In the genomic region with DNA sequence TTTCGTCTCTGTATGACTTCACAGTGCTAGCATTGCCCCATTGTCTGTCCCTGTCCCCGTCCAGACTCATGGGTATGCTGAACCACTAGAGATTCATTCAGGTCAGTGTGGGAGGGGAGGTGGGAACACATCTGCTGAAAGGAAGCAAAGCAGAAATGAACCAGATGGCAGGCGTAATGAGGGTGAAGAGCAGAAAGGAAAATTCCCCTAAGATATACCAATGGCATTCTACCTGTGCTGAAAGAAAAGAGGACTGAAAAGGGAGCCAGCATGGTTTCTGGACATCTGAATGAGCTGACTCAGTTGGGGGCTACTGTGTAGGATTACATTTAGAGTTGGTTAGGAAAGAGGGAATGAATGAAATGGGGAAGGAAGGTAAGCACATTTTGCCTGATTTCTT, we compare ENCODE assay signal across 15 cellular contexts.
"Had no signal": no experiment of that assay in that cellular context is flagged by ENCODE, and none has a peak within 500 bp of the region (broad histone marks: within the 10 kb centered on the region; RNA-seq: fewer than 3 reads in every experiment).

No MANE protein-coding gene starts in this region.

- H3K9me3 Mint-ChIP-seq: activated CD4-positive, alpha-beta memory T cell treated with anti-CD3 and anti-CD28 coated beads, Interleukin-2, amount 10 ng/mL, durations not matched to agents 7 days and 5 days had no signal

- H3K27ac ChIP-seq: adrenal gland, cardiac muscle cell, hepatocyte, ovary, WERI-Rb-1 had no signal

- H2AFZ ChIP-seq: hepatocyte had no signal

- DNase-seq: activated CD4-positive, alpha-beta memory T cell treated with anti-CD3 and anti-CD28 coated beads, Interleukin-2, amount 10 ng/mL, durations not matched to agents 7 days and 5 days; activated CD4-positive, alpha-beta T cell treated with anti-CD3 and anti-CD28 coated beads for 36 hours; activated effector memory CD4-positive, alpha-beta T cell treated with Interleukin-2 at 50 U/mL for 16 hours; activated naive CD4-positive, alpha-beta T cell treated with anti-CD3 and anti-CD28 coated beads, Interleukin-2, amount 50 U/mL, for 16 hours; activated T-cell treated with anti-CD3 and anti-CD28 coated beads, Interleukin-2, amount 50 U/mL, for 24 hours; adrenal gland; left colon; midbrain; ovary; T-helper 17 cell; WERI-Rb-1 had no signal

- H3K36me3 ChIP-seq: adrenal gland, cardiac muscle cell, ovary, WERI-Rb-1 had no signal

- H3K4me1 ChIP-seq: adrenal gland had no signal

- H3K27me3 Mint-ChIP-seq: activated CD4-positive, alpha-beta memory T cell treated with anti-CD3 and anti-CD28 coated beads, Interleukin-2, amount 10 ng/mL, durations not matched to agents 7 days and 5 days; activated CD4-positive, alpha-beta T cell treated with anti-CD3 and anti-CD28 coated beads for 36 hours; activated T-cell treated with anti-CD3 and anti-CD28 coated beads, Interleukin-2, amount 50 U/mL, for 24 hours; T-helper 17 cell had no signal

- H3K27me3 ChIP-seq: adrenal gland, cardiac muscle cell, hepatocyte, ovary had no signal

- H3K9me3 ChIP-seq: adrenal gland, ovary had no signal

- H3K79me2 ChIP-seq: hepatocyte had no signal

- H3K27ac Mint-ChIP-seq: activated CD4-positive, alpha-beta memory T cell treated with anti-CD3 and anti-CD28 coated beads, Interleukin-2, amount 10 ng/mL, durations not matched to agents 7 days and 5 days; activated CD4-positive, alpha-beta T cell treated with anti-CD3 and anti-CD28 coated beads for 36 hours; activated T-cell treated with anti-CD3 and anti-CD28 coated beads, Interleukin-2, amount 50 U/mL, for 24 hours; stimulated activated effector memory CD8-positive, alpha-beta T cell treated with anti-CD3 and anti-CD28 coated beads, Interleukin-12 subunit alpha, Interleukin-12 subunit beta, amount 100 ng/mL, for 72 hours; T-helper 17 cell had no signal

- H3K4me3 Mint-ChIP-seq: activated CD4-positive, alpha-beta memory T cell treated with anti-CD3 and anti-CD28 coated beads, Interleukin-2, amount 10 ng/mL, durations not matched to agents 7 days and 5 days; activated CD4-positive, alpha-beta T cell treated with anti-CD3 and anti-CD28 coated beads for 36 hours; activated T-cell treated with anti-CD3 and anti-CD28 coated beads, Interleukin-2, amount 50 U/mL, for 24 hours; stimulated activated effector memory CD8-positive, alpha-beta T cell treated with anti-CD3 and anti-CD28 coated beads, Interleukin-12 subunit alpha, Interleukin-12 subunit beta, amount 100 ng/mL, for 72 hours; T-helper 17 cell had no signal

- H3K36me3 Mint-ChIP-seq: stimulated activated effector memory CD8-positive, alpha-beta T cell treated with anti-CD3 and anti-CD28 coated beads, Interleukin-12 subunit alpha, Interleukin-12 subunit beta, amount 100 ng/mL, for 72 hours had no signal

- H3K4me1 Mint-ChIP-seq: activated CD4-positive, alpha-beta memory T cell treated with anti-CD3 and anti-CD28 coated beads, Interleukin-2, amount 10 ng/mL, durations not matched to agents 7 days and 5 days; activated CD4-positive, alpha-beta T cell treated with anti-CD3 and anti-CD28 coated beads for 36 hours; stimulated activated effector memory CD8-positive, alpha-beta T cell treated with anti-CD3 and anti-CD28 coated beads, Interleukin-12 subunit alpha, Interleukin-12 subunit beta, amount 100 ng/mL, for 72 hours; T-helper 17 cell had no signal

- H3K4me2 ChIP-seq: hepatocyte had no signal

- H3K4me3 ChIP-seq: adrenal gland, cardiac muscle cell, hepatocyte, lung, ovary had no signal
